In the genomic region with DNA sequence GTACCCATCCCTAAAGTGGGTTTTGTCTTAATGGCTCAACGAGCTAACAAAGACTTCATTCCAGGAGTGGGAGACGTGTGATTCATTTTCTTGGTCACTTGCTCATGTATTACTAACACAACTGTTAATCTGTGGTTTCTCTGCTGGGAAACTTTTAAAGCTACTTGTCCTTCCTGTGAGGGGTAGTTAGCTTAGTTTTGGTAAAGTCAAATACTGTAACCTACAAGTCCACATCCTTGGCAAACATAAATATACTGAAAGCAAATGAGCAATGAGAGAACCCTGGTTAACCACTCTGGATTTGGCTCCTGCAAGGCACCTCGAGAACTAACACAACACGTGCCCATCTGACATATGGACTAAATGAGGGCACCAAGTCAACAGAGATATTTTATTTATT, we compare ENCODE assay signal across 12 cellular contexts. TPM values are rescaled to one million over a fixed set of nuclear protein-coding genes. Genes with fewer than 3 reads are reported as not detected.
DNase-seq lines count a peak whose midpoint lies in the region; ATAC-seq and TF ChIP-seq lines count a peak whose summit lies in the region.
"Had no signal": no experiment of that assay in that cellular context is flagged by ENCODE, and none has a peak within 500 bp of the region (broad histone marks: within the 10 kb centered on the region; RNA-seq: fewer than 3 reads in every experiment).

No MANE protein-coding gene starts in this region.

- peaks cover 36% of the 10 kb centered on the region for H3K27me3 Mint-ChIP-seq in endodermal cell (ENCODE audit: insufficient read depth)

- H3K4me3 Mint-ChIP-seq in endodermal cell: no peak overlapping the region
- H3K4me3 Mint-ChIP-seq: CD8-positive, alpha-beta T cell; naive thymus-derived CD4-positive, alpha-beta T cell had no signal

- ATAC-seq in HG03354 (IDR thresholded peaks at IDR 0.05; ENCODE audit: poor library complexity, severe bottlenecking, unreplicated experiment): no peak
- ATAC-seq: CD8-positive, alpha-beta T cell; naive thymus-derived CD4-positive, alpha-beta T cell had no signal

- WGBS in endodermal cell (ENCODE audit: insufficient coverage in 1 of 2, insufficient read length in 1 of 2), 2 experiments: 0 to 64% methylated on average over 1 to 4 of the region's 4 CpGs

- DNase-seq in 8988T (peak; percentile 31), ELR (ENCODE audit: low read depth) (peak; percentile 94), RPMI7951 (ENCODE audit: low read depth) (peak; percentile 93), fibroblast of peridontal ligament (ENCODE audit: extremely low read depth) (peak; percentile 74), NCI-H774 (lab: John Stamatoyannopoulos, UW) (no peak), iPS-NIHi11 (ENCODE audit: low spot score) (no peak), endodermal cell (no peak)
- DNase-seq: activated effector memory CD4-positive, alpha-beta T cell treated with anti-CD3 and anti-CD28 coated beads, Interleukin-2, amount 50 U/mL, for 16 hours; CD8-positive, alpha-beta T cell; naive thymus-derived CD4-positive, alpha-beta T cell had no signal

- no peaks in the 10 kb centered on the region for H3K36me3 Mint-ChIP-seq in endodermal cell (ENCODE audit: low read depth)
- H3K36me3 Mint-ChIP-seq: CD8-positive, alpha-beta T cell; naive thymus-derived CD4-positive, alpha-beta T cell had no signal

- H3K27ac Mint-ChIP-seq in endodermal cell: no peak overlapping the region
- H3K27ac Mint-ChIP-seq: CD8-positive, alpha-beta T cell; naive thymus-derived CD4-positive, alpha-beta T cell had no signal

- H3K9me3 ChIP-seq in endodermal cell (ENCODE audit: control insufficient read depth, low read length): no peaks in the 10 kb centered on the region

- no peak overlapping the region for H3K4me3 ChIP-seq in endodermal cell (ENCODE audit: low read length)

- peaks cover 13% of the 10 kb centered on the region for H3K27me3 ChIP-seq in endodermal cell (ENCODE audit: control insufficient read depth, insufficient read depth, low read length, poor library complexity, severe bottlenecking)

- no peak overlapping the region for H3K9ac ChIP-seq in endodermal cell (ENCODE audit: extremely low read depth, low read length, poor library complexity, severe bottlenecking)

- H3K4me1 Mint-ChIP-seq in endodermal cell: peaks cover 3% of the 10 kb centered on the region

- H3K27ac ChIP-seq in endodermal cell (ENCODE audit: low read depth, low read length): no peak overlapping the region

- no peaks in the 10 kb centered on the region for H3K9me3 Mint-ChIP-seq in endodermal cell
- H3K9me3 Mint-ChIP-seq: CD8-positive, alpha-beta T cell; naive thymus-derived CD4-positive, alpha-beta T cell had no signal

- no peaks in the 10 kb centered on the region for H3K36me3 ChIP-seq in endodermal cell (ENCODE audit: control insufficient read depth, insufficient read depth, low read length)

- H3K4me1 ChIP-seq in endodermal cell (ENCODE audit: control insufficient read depth, insufficient read depth, low read length): no peaks in the 10 kb centered on the region

- no peak for TF ChIP-seq CTCF in endodermal cell (conservative IDR thresholded peaks at IDR 0.05)

RNA-seq across cellular contexts. Expression of gene NOX5, which starts 19.9 kb away (rescaled TPM):
- 2.2 and 2.9 TPM in 2 replicates for total RNA-seq in RPMI7951 (2014; rRNA removed; shearing (Covaris generic))
- total RNA-seq in endodermal cell: not detected
- polyA plus RNA-seq in endodermal cell (2013, experiment 1 of 2): 0.11 TPM
- not detected for polyA plus RNA-seq in endodermal cell (2013, experiment 2 of 2)
- total RNA-seq: CD8-positive, alpha-beta T cell; dermis microvascular lymphatic vessel endothelial cell had no signal
- polyA plus RNA-seq: naive thymus-derived CD4-positive, alpha-beta T cell had no signal

Comparison
In these comparisons a context has a peak if more than half of its experiments do, and no peak if none do; other contexts are left out.
1. DNase-seq: peak in 8988T (single experiment), ELR (single experiment), RPMI7951 (single experiment) and fibroblast of peridontal ligament (single experiment); none in NCI-H774 (single experiment), iPS-NIHi11 (single experiment) and endodermal cell (single experiment).